In the genomic region with DNA sequence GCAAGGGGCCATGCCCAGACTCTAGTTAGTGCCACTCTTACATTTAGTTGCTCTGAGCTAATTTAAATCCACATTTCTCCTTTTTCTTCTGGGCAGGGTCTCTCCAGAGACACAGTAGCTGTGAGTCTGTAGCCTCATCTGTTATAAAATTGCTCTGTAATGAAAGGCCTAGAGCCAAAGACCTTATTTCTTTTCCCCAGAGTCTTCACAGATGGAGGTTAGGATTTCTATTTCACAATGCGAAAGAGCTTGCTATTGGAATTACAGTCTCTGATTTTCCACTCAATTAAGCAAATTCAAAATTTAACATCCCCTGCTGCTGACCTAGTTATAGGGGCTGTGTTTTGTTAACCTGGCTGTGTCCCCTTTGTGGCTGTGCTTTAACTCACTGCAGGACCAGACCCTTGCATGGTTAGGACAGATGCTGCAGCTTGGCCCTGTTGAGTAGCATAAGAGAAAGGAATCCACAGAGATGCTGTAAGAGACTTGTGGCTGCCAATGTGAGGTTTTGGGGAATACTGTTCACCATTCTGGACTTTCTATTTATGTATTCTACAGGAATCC, we compare ENCODE assay signal across 15 cellular contexts.
"Had no signal": no experiment of that assay in that cellular context is flagged by ENCODE, and none has a peak within 500 bp of the region (broad histone marks: within the 10 kb centered on the region; RNA-seq: fewer than 3 reads in every experiment).

No MANE protein-coding gene starts in this region.

- H3K27me3 Mint-ChIP-seq: activated naive CD8-positive, alpha-beta T cell treated with anti-CD3 and anti-CD28 coated beads, Interleukin-2, amount 50 U/mL, for 24 hours; activated T-helper 17 cell treated with anti-CD3 and anti-CD28 coated beads, Interleukin-2, amount 50 U/mL, for 72 hours had no signal

- H3K4me1 Mint-ChIP-seq: activated naive CD8-positive, alpha-beta T cell treated with anti-CD3 and anti-CD28 coated beads, Interleukin-2, amount 50 U/mL, for 24 hours; activated T-helper 17 cell treated with anti-CD3 and anti-CD28 coated beads, Interleukin-2, amount 50 U/mL, for 72 hours; naive thymus-derived CD4-positive, alpha-beta T cell had no signal

- H3K27ac Mint-ChIP-seq: activated naive CD4-positive, alpha-beta T cell treated with anti-CD3 and anti-CD28 coated beads for 36 hours; activated naive CD8-positive, alpha-beta T cell treated with anti-CD3 and anti-CD28 coated beads, Interleukin-2, amount 50 U/mL, for 24 hours; activated T-helper 17 cell treated with anti-CD3 and anti-CD28 coated beads, Interleukin-2, amount 50 U/mL, for 72 hours; naive thymus-derived CD4-positive, alpha-beta T cell had no signal

- DNase-seq: activated CD4-positive, alpha-beta T cell treated with anti-CD3 and anti-CD28 coated beads, Interleukin-2, amount 50 U/mL, for 48 hours; activated naive CD4-positive, alpha-beta T cell treated with anti-CD3 and anti-CD28 coated beads for 36 hours; activated naive CD8-positive, alpha-beta T cell treated with anti-CD3 and anti-CD28 coated beads, Interleukin-2, amount 50 U/mL, for 24 hours; aorta; mucosa of descending colon; naive thymus-derived CD4-positive, alpha-beta T cell; stimulated activated CD4-positive, alpha-beta T cell treated with anti-CD3 and anti-CD28 coated beads, Interleukin-15, amount 100 ng/mL, for 24 hours; stimulated activated CD4-positive, alpha-beta T cell treated with anti-CD3 and anti-CD28 coated beads, Interleukin-4, amount 100 ng/mL, for 1 hour; stimulated activated naive CD4-positive, alpha-beta T cell; T-helper 9 cell; tibial artery; uterus had no signal

- H3K4me3 ChIP-seq: gastroesophageal sphincter, mucosa of descending colon, tibial artery, uterus had no signal

- ATAC-seq: activated CD4-positive, CD25-positive, alpha-beta regulatory T cell treated with anti-CD3 and anti-CD28 coated beads, Interleukin-2, amount 50 U/mL, for 24 hours; activated naive CD8-positive, alpha-beta T cell treated with anti-CD3 and anti-CD28 coated beads, Interleukin-2, amount 50 U/mL, for 24 hours; activated T-helper 17 cell treated with anti-CD3 and anti-CD28 coated beads, Interleukin-2, amount 50 U/mL, for 72 hours; gastroesophageal sphincter; mucosa of descending colon; naive thymus-derived CD4-positive, alpha-beta T cell had no signal

- H3K9me3 Mint-ChIP-seq: activated naive CD8-positive, alpha-beta T cell treated with anti-CD3 and anti-CD28 coated beads, Interleukin-2, amount 50 U/mL, for 24 hours; activated T-helper 17 cell treated with anti-CD3 and anti-CD28 coated beads, Interleukin-2, amount 50 U/mL, for 72 hours had no signal

- H3K9me3 ChIP-seq: mucosa of descending colon, tibial artery, uterus had no signal

- H3K4me1 ChIP-seq: gastroesophageal sphincter, tibial artery, uterus had no signal

- H3K27me3 ChIP-seq: gastroesophageal sphincter, tibial artery, uterus had no signal

- H3K36me3 Mint-ChIP-seq: naive thymus-derived CD4-positive, alpha-beta T cell had no signal

- H3K36me3 ChIP-seq: gastroesophageal sphincter, tibial artery, uterus had no signal

- H3K27ac ChIP-seq: gastroesophageal sphincter, tibial artery, uterus had no signal

- H3K4me3 Mint-ChIP-seq: activated naive CD4-positive, alpha-beta T cell treated with anti-CD3 and anti-CD28 coated beads for 36 hours; activated naive CD8-positive, alpha-beta T cell treated with anti-CD3 and anti-CD28 coated beads, Interleukin-2, amount 50 U/mL, for 24 hours; activated T-helper 17 cell treated with anti-CD3 and anti-CD28 coated beads, Interleukin-2, amount 50 U/mL, for 72 hours; naive thymus-derived CD4-positive, alpha-beta T cell had no signal
